In the genomic region with DNA sequence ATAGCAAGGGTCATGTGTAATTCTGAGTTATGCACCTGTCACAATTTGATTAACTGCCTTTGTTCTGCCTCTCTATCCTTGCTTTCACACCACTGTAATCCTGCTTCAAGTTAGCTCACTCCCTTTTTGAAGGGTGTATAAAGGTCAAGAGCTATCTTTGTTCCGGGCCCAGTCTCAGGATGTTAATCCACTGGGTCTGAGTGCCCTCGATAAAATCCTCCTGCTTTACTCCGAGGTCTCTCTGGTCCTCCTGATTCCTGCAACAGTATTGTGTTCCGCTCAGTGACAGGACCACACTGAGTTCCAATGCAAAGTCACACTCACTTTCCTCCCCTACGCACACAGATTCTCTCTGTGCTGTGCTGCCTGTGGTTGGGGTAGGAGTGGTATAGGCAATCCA, we compare ENCODE assay signal across 24 cellular contexts.
DNase-seq lines count a peak whose midpoint lies in the region; ATAC-seq and TF ChIP-seq lines count a peak whose summit lies in the region.
"Had no signal": no experiment of that assay in that cellular context is flagged by ENCODE, and none has a peak within 500 bp of the region (broad histone marks: within the 10 kb centered on the region; RNA-seq: fewer than 3 reads in every experiment).

No MANE protein-coding gene starts in this region.

- no peak overlapping the region for H3K27ac ChIP-seq in DND-41 (ENCODE audit: low read length)
- H3K27ac ChIP-seq: BLaER1, coronary artery, esophagus muscularis mucosa, parathyroid adenoma, SJSA1, tibial artery had no signal

- H3K4me3 ChIP-seq in DND-41 (ENCODE audit: low read depth in 1 of 2, low read length in 2 of 2) (no peak overlapping the region), choroid plexus epithelial cell (ENCODE audit: low read depth, low read length) (no peak overlapping the region)
- H3K4me3 ChIP-seq: BLaER1, coronary artery, esophagus muscularis mucosa, SJSA1, tibial artery had no signal

- no peaks in the 10 kb centered on the region for H3K27me3 ChIP-seq in DND-41 (ENCODE audit: insufficient read depth, low read length, poor library complexity)
- H3K27me3 ChIP-seq: BLaER1, esophagus muscularis mucosa, SJSA1, tibial artery had no signal

- no peak overlapping the region for H3K4me3 Mint-ChIP-seq in HFFc6
- H3K4me3 Mint-ChIP-seq: activated B cell treated with CpG ODN at 0.5 μM for 24 hours; activated CD8-positive, alpha-beta memory T cell treated with anti-CD3 and anti-CD28 coated beads, Interleukin-2, amount 10 ng/mL, durations not matched to agents 7 days and 5 days; activated naive CD4-positive, alpha-beta T cell treated with anti-CD3 and anti-CD28 coated beads, Interleukin-2, amount 10 ng/mL, durations not matched to agents 7 days and 5 days; natural killer cell treated with Interleukin-12 subunit alpha and Interleukin-12 subunit beta and Interleukin-15 and Interleukin-18, amount 100 ng/mL, for 72 hours had no signal

- H3K9me3 ChIP-seq in DND-41 (ENCODE audit: insufficient read depth, low read length, severe bottlenecking) = peaks cover 19% of the 10 kb centered on the region
- H3K9me3 ChIP-seq: SJSA1 had no signal

- no peaks in the 10 kb centered on the region for H3K4me1 Mint-ChIP-seq in HFFc6 (ENCODE audit: low read depth)
- H3K4me1 Mint-ChIP-seq: activated B cell treated with CpG ODN at 0.5 μM for 24 hours; activated CD8-positive, alpha-beta memory T cell treated with anti-CD3 and anti-CD28 coated beads, Interleukin-2, amount 10 ng/mL, durations not matched to agents 7 days and 5 days; activated naive CD4-positive, alpha-beta T cell treated with anti-CD3 and anti-CD28 coated beads, Interleukin-2, amount 10 ng/mL, durations not matched to agents 7 days and 5 days had no signal

- H3K9ac ChIP-seq in DND-41 (ENCODE audit: low read depth, low read length) = no peak overlapping the region
- H3K9ac ChIP-seq: BLaER1, parathyroid adenoma had no signal

- no peaks in the 10 kb centered on the region for H3K79me2 ChIP-seq in DND-41 (ENCODE audit: insufficient read depth, low read length)
- H3K79me2 ChIP-seq: parathyroid adenoma had no signal

- peaks cover 58% of the 10 kb centered on the region for H3K36me3 Mint-ChIP-seq in HFFc6 (ENCODE audit: low read depth)
- H3K36me3 Mint-ChIP-seq: activated naive CD4-positive, alpha-beta T cell treated with anti-CD3 and anti-CD28 coated beads, Interleukin-2, amount 10 ng/mL, durations not matched to agents 7 days and 5 days had no signal

- no peak overlapping the region for H3K27ac Mint-ChIP-seq in HFFc6
- H3K27ac Mint-ChIP-seq: activated B cell treated with CpG ODN at 0.5 μM for 24 hours; activated CD8-positive, alpha-beta memory T cell treated with anti-CD3 and anti-CD28 coated beads, Interleukin-2, amount 10 ng/mL, durations not matched to agents 7 days and 5 days; activated naive CD4-positive, alpha-beta T cell treated with anti-CD3 and anti-CD28 coated beads, Interleukin-2, amount 10 ng/mL, durations not matched to agents 7 days and 5 days; natural killer cell treated with Interleukin-12 subunit alpha and Interleukin-12 subunit beta and Interleukin-15 and Interleukin-18, amount 100 ng/mL, for 72 hours had no signal

- no peaks in the 10 kb centered on the region for H4K20me1 ChIP-seq in DND-41 (ENCODE audit: insufficient read depth, low read length)
- H4K20me1 ChIP-seq: BLaER1 had no signal

- DNase-seq in DND-41 (peak; percentile 28), NCI-H226 (peak; percentile 5), choroid plexus epithelial cell (ENCODE audit: low read depth) (peak; percentile 10), lung microvascular endothelial cell (ENCODE audit: low read depth in 2 of 2) (peak; percentile 7 to 17), UCSD-AML1 (lab: John Stamatoyannopoulos, UW; ENCODE audit: unreplicated experiment) (no peak), HFFc6 (no peak)
- DNase-seq: activated B cell treated with CpG ODN at 0.5 μM for 24 hours; activated CD8-positive, alpha-beta memory T cell treated with anti-CD3 and anti-CD28 coated beads, Interleukin-2, amount 10 ng/mL, durations not matched to agents 7 days and 5 days; activated naive CD4-positive, alpha-beta T cell treated with anti-CD3 and anti-CD28 coated beads, Interleukin-2, amount 10 ng/mL, durations not matched to agents 7 days and 5 days; anterior cingulate cortex; COR-L47; HCEC 1CT; NCI-H1092; NCI-H187; NCI-H2171 treated with DMSO at 0.1 percent for 48 hours; right cardiac atrium; tibial artery had no signal

- peaks cover 44% of the 10 kb centered on the region for H3K9me3 Mint-ChIP-seq in HFFc6

- no peaks in the 10 kb centered on the region for H3K4me1 ChIP-seq in DND-41 (ENCODE audit: insufficient read depth, low read length)
- H3K4me1 ChIP-seq: BLaER1, esophagus muscularis mucosa, parathyroid adenoma, SJSA1, tibial artery had no signal

- no peaks in the 10 kb centered on the region for H3K27me3 Mint-ChIP-seq in HFFc6 (ENCODE audit: insufficient read depth)
- H3K27me3 Mint-ChIP-seq: activated B cell treated with CpG ODN at 0.5 μM for 24 hours; activated CD8-positive, alpha-beta memory T cell treated with anti-CD3 and anti-CD28 coated beads, Interleukin-2, amount 10 ng/mL, durations not matched to agents 7 days and 5 days; activated naive CD4-positive, alpha-beta T cell treated with anti-CD3 and anti-CD28 coated beads, Interleukin-2, amount 10 ng/mL, durations not matched to agents 7 days and 5 days; natural killer cell treated with Interleukin-12 subunit alpha and Interleukin-12 subunit beta and Interleukin-15 and Interleukin-18, amount 100 ng/mL, for 72 hours had no signal

- no peak overlapping the region for H3K4me2 ChIP-seq in DND-41 (ENCODE audit: insufficient read depth, low read length)
- H3K4me2 ChIP-seq: BLaER1 had no signal

- TF ChIP-seq CTCF in DND-41 (IDR thresholded peaks at IDR 0.05; ENCODE audit: borderline replicate concordance, extremely low read depth, low read length, poor library complexity, severe bottlenecking) (no peak), choroid plexus epithelial cell (conservative IDR thresholded peaks at IDR 0.05; ENCODE audit: low read depth, low read length) (no peak), HFFc6 (IDR thresholded peaks at IDR 0.05) (no peak)

- ATAC-seq in DND-41 (ENCODE audit: insufficient read depth, low read depth) (no peak), GM21737 (IDR thresholded peaks at IDR 0.05; ENCODE audit: unreplicated experiment) (no peak)
- ATAC-seq: activated CD8-positive, alpha-beta memory T cell treated with anti-CD3 and anti-CD28 coated beads, Interleukin-2, amount 10 ng/mL, durations not matched to agents 7 days and 5 days; natural killer cell treated with Interleukin-12 subunit alpha and Interleukin-12 subunit beta and Interleukin-15 and Interleukin-18, amount 100 ng/mL, for 72 hours; right cardiac atrium had no signal

- H2AFZ ChIP-seq in DND-41 (ENCODE audit: low read depth, low read length) = no peak overlapping the region
- H2AFZ ChIP-seq: parathyroid adenoma had no signal

- no peaks in the 10 kb centered on the region for H3K36me3 ChIP-seq in DND-41 (ENCODE audit: insufficient read depth, low read length)
- H3K36me3 ChIP-seq: SJSA1 had no signal

Comparison
In these comparisons a context has a peak if more than half of its experiments do, and no peak if none do; other contexts are left out.
1. DNase-seq: peak in DND-41 (single experiment), NCI-H226 (single experiment), choroid plexus epithelial cell (single experiment) and lung microvascular endothelial cell (2 of 2); none in UCSD-AML1 (single experiment) and HFFc6 (single experiment).